23 cellular contexts compared by ENCODE assay signal in the genomic region with DNA sequence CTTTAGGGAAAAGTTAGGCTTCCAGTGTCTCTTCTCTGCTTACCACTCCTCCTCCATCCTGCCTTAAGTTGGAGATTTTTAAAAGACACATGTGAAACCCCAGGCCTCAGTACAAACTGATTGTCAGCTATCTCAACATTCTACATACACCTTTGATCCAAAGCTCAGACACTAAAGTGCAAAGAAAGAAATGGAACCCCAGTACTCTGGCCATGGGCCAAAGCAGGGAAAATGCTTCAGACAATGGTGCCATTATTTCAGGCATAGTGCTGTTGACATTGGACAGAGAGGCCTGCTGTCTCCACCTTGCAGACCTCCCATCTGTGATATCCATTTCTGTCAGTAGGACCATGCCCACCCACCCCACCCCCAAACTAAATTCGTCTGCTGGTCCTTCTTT. TPM values are rescaled to one million over a fixed set of nuclear protein-coding genes. Genes with fewer than 3 reads are reported as not detected.
A peak's percentile ranks its signal among the peaks of the same experiment; 100 is the strongest.
DNase-seq lines count a peak whose midpoint lies in the region; ATAC-seq, FAIRE-seq and TF ChIP-seq lines count a peak whose summit lies in the region.
"Had no signal": no experiment of that assay in that cellular context is flagged by ENCODE, and none has a peak within 500 bp of the region (broad histone marks: within the 10 kb centered on the region; RNA-seq: fewer than 3 reads in every experiment).

No MANE protein-coding gene starts in this region.

- POLR2A ChIA-PET in endothelial cell of umbilical vein (lab: Charles Lee): no interaction called here

- DNase-seq in activated T-cell treated with anti-CD3 and anti-CD28 coated beads, Interleukin-2, amount 50 U/mL, for 72 hours: no peak
- DNase-seq in activated T-cell treated with anti-CD3 and anti-CD28 coated beads for 4 hours (no peak), NCI-H2029 (lab: John Stamatoyannopoulos, UW) (peak; percentile 5), endothelial cell of umbilical vein (ENCODE audit: low read depth, low spot score) (no peak), superior temporal gyrus (ENCODE audit: extremely low spot score) (peak; percentile 48), body of pancreas (no peak), NCI-H82 treated with DMSO at 0.1 percent for 48 hours (lab: John Stamatoyannopoulos, UW; ENCODE audit: unreplicated experiment) (no peak)
- DNase-seq: cerebellar nuclear complex; NCI-H1048; NCI-H2107; NCI-H526 treated with DMSO at 0.1 percent for 48 hours; OCI-M1; spleen; stimulated activated CD4-positive, alpha-beta T cell treated with anti-CD3 and anti-CD28 coated beads, Interleukin-4, amount 100 ng/mL, for 1 hour; stimulated activated naive CD8-positive, alpha-beta T cell treated with anti-CD3 and anti-CD28 coated beads, Interleukin-15, Interleukin-2, amounts not matched to agents 100 U/mL and 50 U/mL, for 24 hours; T-helper 9 cell had no signal

- H3K36me3 ChIP-seq in endothelial cell of umbilical vein (ENCODE audit: control insufficient read depth in 2 of 2, extremely low read depth in 1 of 2, insufficient read depth in 2 of 2, low read length in 2 of 2) (peaks cover 0 to 2% of the 10 kb centered on the region in 2 experiments), body of pancreas (replicated peaks in 1 of 2; ENCODE audit: insufficient read depth in 1 of 2, low read depth in 2 of 2) (no peaks in the 10 kb centered on the region)

- no TSS peak for BruUV-seq in endothelial cell of umbilical vein (replicated peaks; lab: Mats Ljungman, UMichigan)

- H3K9me3 ChIP-seq in endothelial cell of umbilical vein (replicated peaks; ENCODE audit: control insufficient read depth, insufficient read depth, low read length) (no peaks in the 10 kb centered on the region), body of pancreas (no peaks in the 10 kb centered on the region)
- H3K9me3 ChIP-seq: spleen had no signal

- H3K9ac ChIP-seq in endothelial cell of umbilical vein (replicated peaks; ENCODE audit: extremely low read depth, insufficient read depth, low read length): no peak overlapping the region

- no peak for ATAC-seq in activated T-cell treated with anti-CD3 and anti-CD28 coated beads, Interleukin-2, amount 50 U/mL, for 72 hours (replicated peaks in 1 of 2)
- no peak for ATAC-seq in body of pancreas
- ATAC-seq: HCT116; left lobe of liver; stimulated activated naive CD8-positive, alpha-beta T cell treated with anti-CD3 and anti-CD28 coated beads, Interleukin-15, Interleukin-2, amounts not matched to agents 100 U/mL and 50 U/mL, for 24 hours had no signal

- no peaks in the 10 kb centered on the region for H3K27me3 Mint-ChIP-seq in activated T-cell treated with anti-CD3 and anti-CD28 coated beads, Interleukin-2, amount 50 U/mL, for 72 hours (ENCODE audit: low read depth)

- H3K27ac Mint-ChIP-seq in activated T-cell treated with anti-CD3 and anti-CD28 coated beads, Interleukin-2, amount 50 U/mL, for 72 hours: peak overlapping the region; percentile 13
- H3K27ac Mint-ChIP-seq: nephron had no signal

- no peak for TF ChIP-seq POLR2A in endothelial cell of umbilical vein (IDR thresholded peaks at IDR 0.05; ENCODE audit: low read depth, low read length)
- no peak for TF ChIP-seq POLR2A in body of pancreas (IDR thresholded peaks at IDR 0.05)

- peaks cover 2% of the 10 kb centered on the region in 2 donors for H3K36me3 Mint-ChIP-seq in activated T-cell treated with anti-CD3 and anti-CD28 coated beads, Interleukin-2, amount 50 U/mL, for 72 hours (ENCODE audit: insufficient read depth in 2 of 2)

- no peak overlapping the region for H3K4me2 ChIP-seq in endothelial cell of umbilical vein (ENCODE audit: insufficient read depth, low read length)
- H3K4me2 ChIP-seq: hepatocyte had no signal

- CTCF ChIA-PET in endothelial cell of umbilical vein (lab: Charles Lee): no interaction called here

- H4K20me1 ChIP-seq in endothelial cell of umbilical vein (replicated peaks; ENCODE audit: control insufficient read depth, extremely low read depth, insufficient read depth, low read length): no peaks in the 10 kb centered on the region

- peak; percentile 28 for FAIRE-seq in endothelial cell of umbilical vein (lab: Jason Lieb, UNC)
- FAIRE-seq: D721Med, G401.6 had no signal

- no peaks in the 10 kb centered on the region for H3K9me3 Mint-ChIP-seq in activated T-cell treated with anti-CD3 and anti-CD28 coated beads, Interleukin-2, amount 50 U/mL, for 72 hours
- H3K9me3 Mint-ChIP-seq: nephron had no signal

- 67 to 80% methylated on average over 1 of the region's 1 CpG for WGBS in body of pancreas, 2 donors

- no peaks in the 10 kb centered on the region for H3K79me2 ChIP-seq in endothelial cell of umbilical vein (ENCODE audit: control insufficient read depth, insufficient read depth, low read length)
- H3K79me2 ChIP-seq: hepatocyte had no signal

- dilution Hi-C loops in endothelial cell of umbilical vein (cut with MboI; ENCODE audit: extremely low pct_ligation_motif_present, low sequenced_read_pairs): no loop called here

- intact Hi-C loops in endothelial cell of umbilical vein (cut with micrococcal nuclease) (no loop called here), body of pancreas (cut with DNase I) (loop anchor here (10.0 kb wide), 1 partner anchor 684 kb away; no protein-coding TSS in a partner anchor)

- no peaks in the 10 kb centered on the region for H3K4me1 ChIP-seq in endothelial cell of umbilical vein (ENCODE audit: control insufficient read depth, extremely low read depth, insufficient read depth, low read length)
- H3K4me1 ChIP-seq in body of pancreas: no peaks in the 10 kb centered on the region
- H3K4me1 ChIP-seq: spleen had no signal

- no peaks in the 10 kb centered on the region for H3K9me1 ChIP-seq in endothelial cell of umbilical vein (replicated peaks; ENCODE audit: control insufficient read depth, extremely low read depth, insufficient read depth, low read length)

- no peaks in the 10 kb centered on the region for H3K27me3 ChIP-seq in endothelial cell of umbilical vein (ENCODE audit: control insufficient read depth in 2 of 2, insufficient read depth in 2 of 2, low read length in 2 of 2)
- H3K27me3 ChIP-seq in body of pancreas: no peaks in the 10 kb centered on the region
- H3K27me3 ChIP-seq: hepatocyte, spleen had no signal

- no peaks in the 10 kb centered on the region for H3K4me1 Mint-ChIP-seq in activated T-cell treated with anti-CD3 and anti-CD28 coated beads, Interleukin-2, amount 50 U/mL, for 72 hours (ENCODE audit: low read depth)

- no peak overlapping the region for H3K4me3 Mint-ChIP-seq in activated T-cell treated with anti-CD3 and anti-CD28 coated beads, Interleukin-2, amount 50 U/mL, for 72 hours
- H3K4me3 Mint-ChIP-seq: nephron had no signal

- H2AFZ ChIP-seq in endothelial cell of umbilical vein (ENCODE audit: low read depth, low read length): no peak overlapping the region
- H2AFZ ChIP-seq: hepatocyte had no signal

- TF ChIP-seq CTCF in endothelial cell of umbilical vein (IDR thresholded peaks at IDR 0.05; ENCODE audit: extremely low read depth in 1 of 2, insufficient read depth in 1 of 2, low read depth in 1 of 2, low read length in 2 of 2) (no peak), body of pancreas (IDR thresholded peaks at IDR 0.05) (no peak)

- H3K27ac ChIP-seq in endothelial cell of umbilical vein (ENCODE audit: insufficient read depth, low read depth, low read length): no peak overlapping the region
- H3K27ac ChIP-seq in body of pancreas: no peak overlapping the region
- H3K27ac ChIP-seq: epithelial cell of prostate, hepatocyte, spleen had no signal

- H3K4me3 ChIP-seq in endothelial cell of umbilical vein (replicated peaks in 1 of 3; ENCODE audit: insufficient read depth in 1 of 3, low read depth in 1 of 3, low read length in 3 of 3) (no peak overlapping the region), body of pancreas (no peak overlapping the region)
- H3K4me3 ChIP-seq: hepatocyte, spleen had no signal

TF ChIP-seq in endothelial cell of umbilical vein, 7 proteins besides CTCF, POLR2A, EP300 and RAD21:
- no peak for TF ChIP-seq FOS (IDR thresholded peaks at IDR 0.05; ENCODE audit: borderline replicate concordance, insufficient read depth, low read length)
- TF ChIP-seq JUN (IDR thresholded peaks at IDR 0.05; ENCODE audit: borderline replicate concordance, insufficient read depth, insufficient read length, low read depth): no peak
- TF ChIP-seq, protein P1, sequence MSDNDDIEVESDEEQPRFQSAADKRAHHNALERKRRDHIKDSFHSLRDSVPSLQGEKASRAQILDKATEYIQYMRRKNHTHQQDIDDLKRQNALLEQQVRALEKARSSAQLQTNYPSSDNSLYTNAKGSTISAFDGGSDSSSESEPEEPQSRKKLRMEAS (IDR thresholded peaks at IDR 0.05; ENCODE audit: insufficient read depth, insufficient read length): no peak
TF ChIP-seq in endothelial cell of umbilical vein: peak in this region for 0.

RNA-seq across cellular contexts. Expression of a gene that starts 49.1 kb away (rescaled TPM):
- total RNA-seq in activated T-cell treated with anti-CD3 and anti-CD28 coated beads, Interleukin-2, amount 50 U/mL, for 72 hours: 100 to 1,000 TPM; 133 to 157 TPM
- total RNA-seq in endothelial cell of umbilical vein (255 and 262 TPM in 2 replicates), body of pancreas (10 to 100 TPM; 34.6 to 64.3 TPM)
- 39.5 and 50.5 TPM in 2 replicates for polyA plus RNA-seq in endothelial cell of umbilical vein
- polyA plus RNA-seq in endothelial cell of umbilical vein (2011; cell fraction: cytosol; rRNA removed): 40.3 and 46.7 TPM in 2 replicates
- 53.0 and 64.6 TPM in 2 replicates for polyA plus RNA-seq in endothelial cell of umbilical vein (2011; cell fraction: nucleus; rRNA removed)
- polyA plus RNA-seq in endothelial cell of umbilical vein (2012): 135 and 201 TPM in 2 replicates
- 272 and 322 TPM in 2 replicates for polyA minus RNA-seq in endothelial cell of umbilical vein
- 211 TPM for polyA minus RNA-seq in endothelial cell of umbilical vein (2011; cell fraction: cytosol; rRNA and poly(A)+ RNA removed)
- 111 and 161 TPM in 2 replicates for polyA minus RNA-seq in endothelial cell of umbilical vein (2011; cell fraction: nucleus; rRNA and poly(A)+ RNA removed)

Comparison
In these comparisons a context has a peak if more than half of its experiments do, and no peak if none do; other contexts are left out.
1. DNase-seq: peak in NCI-H2029 (single experiment) and superior temporal gyrus (single experiment); none in activated T-cell treated with anti-CD3 and anti-CD28 coated beads, Interleukin-2, amount 50 U/mL, for 72 hours (0 of 2), activated T-cell treated with anti-CD3 and anti-CD28 coated beads for 4 hours (single experiment), endothelial cell of umbilical vein (single experiment), body of pancreas (0 of 4) and NCI-H82 treated with DMSO at 0.1 percent for 48 hours (single experiment).